1 cellular context compared by ENCODE assay signal in the genomic region with DNA sequence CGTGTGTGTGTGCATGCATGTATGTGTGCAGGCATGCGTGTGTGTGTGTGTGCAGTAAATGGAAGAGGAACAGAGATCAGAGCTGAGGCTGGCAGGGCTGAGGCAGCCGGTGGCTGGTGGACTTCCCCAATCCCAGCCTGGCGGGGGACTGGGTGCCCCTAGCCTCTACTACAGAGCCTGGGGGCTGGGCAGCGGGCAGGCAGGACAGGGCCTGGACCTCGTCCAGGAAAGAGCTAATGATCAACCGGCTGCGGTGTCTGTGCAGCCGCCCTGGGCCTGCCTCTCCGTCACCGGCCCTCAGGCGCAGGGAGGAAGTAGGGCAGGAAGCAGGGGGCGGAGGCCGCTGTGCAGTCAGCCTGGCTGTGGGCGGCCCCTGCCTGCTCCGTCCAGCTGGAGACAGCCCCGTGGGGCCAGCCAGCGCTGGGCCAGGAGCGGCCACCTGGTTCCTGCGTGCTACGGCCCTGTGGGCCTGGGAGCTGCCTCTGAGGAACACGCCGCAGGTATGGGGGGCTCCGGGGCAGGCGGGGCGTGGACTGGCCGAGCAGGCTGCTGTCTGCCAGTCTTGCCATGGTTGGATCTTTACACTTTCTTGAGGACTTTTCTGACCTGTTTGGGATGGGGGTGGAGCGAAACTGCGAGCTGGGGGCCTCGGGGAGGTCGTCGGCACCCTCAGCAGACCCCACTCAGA.
TF ChIP-seq lines count a peak whose summit lies in the region.

TSS of gene SH3TC1 (plus strand) at position 385 of the 688 bp plus-strand sequence. CDS start 5,905 bp downstream, outside the sequence.

TF ChIP-seq in HepG2, 621 proteins besides CTCF, POLR2A, EP300 and RAD21 (continued from another document and continues in another):
- TF ChIP-seq, protein P1, sequence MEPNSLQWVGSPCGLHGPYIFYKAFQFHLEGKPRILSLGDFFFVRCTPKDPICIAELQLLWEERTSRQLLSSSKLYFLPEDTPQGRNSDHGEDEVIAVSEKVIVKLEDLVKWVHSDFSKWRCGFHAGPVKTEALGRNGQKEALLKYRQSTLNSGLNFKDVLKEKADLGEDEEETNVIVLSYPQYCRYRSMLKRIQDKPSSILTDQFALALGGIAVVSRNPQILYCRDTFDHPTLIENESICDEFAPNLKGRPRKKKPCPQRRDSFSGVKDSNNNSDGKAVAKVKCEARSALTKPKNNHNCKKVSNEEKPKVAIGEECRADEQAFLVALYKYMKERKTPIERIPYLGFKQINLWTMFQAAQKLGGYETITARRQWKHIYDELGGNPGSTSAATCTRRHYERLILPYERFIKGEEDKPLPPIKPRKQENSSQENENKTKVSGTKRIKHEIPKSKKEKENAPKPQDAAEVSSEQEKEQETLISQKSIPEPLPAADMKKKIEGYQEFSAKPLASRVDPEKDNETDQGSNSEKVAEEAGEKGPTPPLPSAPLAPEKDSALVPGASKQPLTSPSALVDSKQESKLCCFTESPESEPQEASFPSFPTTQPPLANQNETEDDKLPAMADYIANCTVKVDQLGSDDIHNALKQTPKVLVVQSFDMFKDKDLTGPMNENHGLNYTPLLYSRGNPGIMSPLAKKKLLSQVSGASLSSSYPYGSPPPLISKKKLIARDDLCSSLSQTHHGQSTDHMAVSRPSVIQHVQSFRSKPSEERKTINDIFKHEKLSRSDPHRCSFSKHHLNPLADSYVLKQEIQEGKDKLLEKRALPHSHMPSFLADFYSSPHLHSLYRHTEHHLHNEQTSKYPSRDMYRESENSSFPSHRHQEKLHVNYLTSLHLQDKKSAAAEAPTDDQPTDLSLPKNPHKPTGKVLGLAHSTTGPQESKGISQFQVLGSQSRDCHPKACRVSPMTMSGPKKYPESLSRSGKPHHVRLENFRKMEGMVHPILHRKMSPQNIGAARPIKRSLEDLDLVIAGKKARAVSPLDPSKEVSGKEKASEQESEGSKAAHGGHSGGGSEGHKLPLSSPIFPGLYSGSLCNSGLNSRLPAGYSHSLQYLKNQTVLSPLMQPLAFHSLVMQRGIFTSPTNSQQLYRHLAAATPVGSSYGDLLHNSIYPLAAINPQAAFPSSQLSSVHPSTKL (CRISPR knock-in tag; IDR thresholded peaks at IDR 0.05) = peak; percentile 81
- TF ChIP-seq FOXA3 (CRISPR knock-in tag; IDR thresholded peaks at IDR 0.05) (peak; percentile 68), ZBTB1 (CRISPR knock-in tag; IDR thresholded peaks at IDR 0.05; ENCODE audit: borderline replicate concordance) (no peak), AHR (CRISPR knock-in tag; IDR thresholded peaks at IDR 0.05) (no peak; the same call in 1 of the 2 replicates), BATF2 (CRISPR knock-in tag; IDR thresholded peaks at IDR 0.05) (0 out of 2 replicates have a peak, but pooled peaks have one; percentile 5), RBM22 (optimal IDR thresholded peaks at IDR 0.05; ENCODE audit: low read length) (no peak), ZZZ3 (CRISPR knock-in tag; IDR thresholded peaks at IDR 0.05; ENCODE audit: borderline replicate concordance) (no peak), ZBTB8A (CRISPR knock-in tag; IDR thresholded peaks at IDR 0.05; ENCODE audit: borderline replicate concordance, low read depth) (no peak), REPIN1 (CRISPR knock-in tag; IDR thresholded peaks at IDR 0.05; ENCODE audit: borderline replicate concordance, low read depth) (no peak; the same call in 1 of the 2 replicates), PAF1 (CRISPR knock-in tag; IDR thresholded peaks at IDR 0.05) (no peak), PHF20 (CRISPR knock-in tag; IDR thresholded peaks at IDR 0.05) (peak; percentile 62), ZNF660 (CRISPR knock-in tag; IDR thresholded peaks at IDR 0.05; ENCODE audit: borderline replicate concordance, low read depth) (no peak), HOXA5 (CRISPR knock-in tag; IDR thresholded peaks at IDR 0.05) (peak; percentile 85), RFXANK (CRISPR knock-in tag; IDR thresholded peaks at IDR 0.05) (no peak), ZFP36L2 (CRISPR knock-in tag; IDR thresholded peaks at IDR 0.05) (no peak; the same call in 1 of the 2 replicates), HHEX (CRISPR knock-in tag; IDR thresholded peaks at IDR 0.05) (no peak), CEBPZ (IDR thresholded peaks at IDR 0.05; ENCODE audit: low read length) (no peak)
- TF ChIP-seq, protein P2, sequence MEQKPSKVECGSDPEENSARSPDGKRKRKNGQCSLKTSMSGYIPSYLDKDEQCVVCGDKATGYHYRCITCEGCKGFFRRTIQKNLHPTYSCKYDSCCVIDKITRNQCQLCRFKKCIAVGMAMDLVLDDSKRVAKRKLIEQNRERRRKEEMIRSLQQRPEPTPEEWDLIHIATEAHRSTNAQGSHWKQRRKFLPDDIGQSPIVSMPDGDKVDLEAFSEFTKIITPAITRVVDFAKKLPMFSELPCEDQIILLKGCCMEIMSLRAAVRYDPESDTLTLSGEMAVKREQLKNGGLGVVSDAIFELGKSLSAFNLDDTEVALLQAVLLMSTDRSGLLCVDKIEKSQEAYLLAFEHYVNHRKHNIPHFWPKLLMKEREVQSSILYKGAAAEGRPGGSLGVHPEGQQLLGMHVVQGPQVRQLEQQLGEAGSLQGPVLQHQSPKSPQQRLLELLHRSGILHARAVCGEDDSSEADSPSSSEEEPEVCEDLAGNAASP (CRISPR knock-in tag; IDR thresholded peaks at IDR 0.05; ENCODE audit: borderline replicate concordance) = peak; percentile 79; the same call in 1 of the 2 replicates
- TF ChIP-seq, protein P3, sequence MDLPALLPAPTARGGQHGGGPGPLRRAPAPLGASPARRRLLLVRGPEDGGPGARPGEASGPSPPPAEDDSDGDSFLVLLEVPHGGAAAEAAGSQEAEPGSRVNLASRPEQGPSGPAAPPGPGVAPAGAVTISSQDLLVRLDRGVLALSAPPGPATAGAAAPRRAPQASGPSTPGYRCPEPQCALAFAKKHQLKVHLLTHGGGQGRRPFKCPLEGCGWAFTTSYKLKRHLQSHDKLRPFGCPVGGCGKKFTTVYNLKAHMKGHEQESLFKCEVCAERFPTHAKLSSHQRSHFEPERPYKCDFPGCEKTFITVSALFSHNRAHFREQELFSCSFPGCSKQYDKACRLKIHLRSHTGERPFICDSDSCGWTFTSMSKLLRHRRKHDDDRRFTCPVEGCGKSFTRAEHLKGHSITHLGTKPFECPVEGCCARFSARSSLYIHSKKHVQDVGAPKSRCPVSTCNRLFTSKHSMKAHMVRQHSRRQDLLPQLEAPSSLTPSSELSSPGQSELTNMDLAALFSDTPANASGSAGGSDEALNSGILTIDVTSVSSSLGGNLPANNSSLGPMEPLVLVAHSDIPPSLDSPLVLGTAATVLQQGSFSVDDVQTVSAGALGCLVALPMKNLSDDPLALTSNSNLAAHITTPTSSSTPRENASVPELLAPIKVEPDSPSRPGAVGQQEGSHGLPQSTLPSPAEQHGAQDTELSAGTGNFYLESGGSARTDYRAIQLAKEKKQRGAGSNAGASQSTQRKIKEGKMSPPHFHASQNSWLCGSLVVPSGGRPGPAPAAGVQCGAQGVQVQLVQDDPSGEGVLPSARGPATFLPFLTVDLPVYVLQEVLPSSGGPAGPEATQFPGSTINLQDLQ (CRISPR knock-in tag; IDR thresholded peaks at IDR 0.05) = no peak
- TF ChIP-seq, protein P4, sequence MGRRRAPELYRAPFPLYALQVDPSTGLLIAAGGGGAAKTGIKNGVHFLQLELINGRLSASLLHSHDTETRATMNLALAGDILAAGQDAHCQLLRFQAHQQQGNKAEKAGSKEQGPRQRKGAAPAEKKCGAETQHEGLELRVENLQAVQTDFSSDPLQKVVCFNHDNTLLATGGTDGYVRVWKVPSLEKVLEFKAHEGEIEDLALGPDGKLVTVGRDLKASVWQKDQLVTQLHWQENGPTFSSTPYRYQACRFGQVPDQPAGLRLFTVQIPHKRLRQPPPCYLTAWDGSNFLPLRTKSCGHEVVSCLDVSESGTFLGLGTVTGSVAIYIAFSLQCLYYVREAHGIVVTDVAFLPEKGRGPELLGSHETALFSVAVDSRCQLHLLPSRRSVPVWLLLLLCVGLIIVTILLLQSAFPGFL (CRISPR knock-in tag; IDR thresholded peaks at IDR 0.05) = no peak
- TF ChIP-seq, protein P5, sequence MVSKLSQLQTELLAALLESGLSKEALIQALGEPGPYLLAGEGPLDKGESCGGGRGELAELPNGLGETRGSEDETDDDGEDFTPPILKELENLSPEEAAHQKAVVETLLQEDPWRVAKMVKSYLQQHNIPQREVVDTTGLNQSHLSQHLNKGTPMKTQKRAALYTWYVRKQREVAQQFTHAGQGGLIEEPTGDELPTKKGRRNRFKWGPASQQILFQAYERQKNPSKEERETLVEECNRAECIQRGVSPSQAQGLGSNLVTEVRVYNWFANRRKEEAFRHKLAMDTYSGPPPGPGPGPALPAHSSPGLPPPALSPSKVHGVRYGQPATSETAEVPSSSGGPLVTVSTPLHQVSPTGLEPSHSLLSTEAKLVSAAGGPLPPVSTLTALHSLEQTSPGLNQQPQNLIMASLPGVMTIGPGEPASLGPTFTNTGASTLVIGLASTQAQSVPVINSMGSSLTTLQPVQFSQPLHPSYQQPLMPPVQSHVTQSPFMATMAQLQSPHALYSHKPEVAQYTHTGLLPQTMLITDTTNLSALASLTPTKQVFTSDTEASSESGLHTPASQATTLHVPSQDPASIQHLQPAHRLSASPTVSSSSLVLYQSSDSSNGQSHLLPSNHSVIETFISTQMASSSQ (IDR thresholded peaks at IDR 0.05; ENCODE audit: low read depth) = peak; percentile 93
- TF ChIP-seq, protein P5 (CRISPR knock-in tag; IDR thresholded peaks at IDR 0.05; ENCODE audit: borderline replicate concordance) = peak; percentile 99
- TF ChIP-seq, protein P6, sequence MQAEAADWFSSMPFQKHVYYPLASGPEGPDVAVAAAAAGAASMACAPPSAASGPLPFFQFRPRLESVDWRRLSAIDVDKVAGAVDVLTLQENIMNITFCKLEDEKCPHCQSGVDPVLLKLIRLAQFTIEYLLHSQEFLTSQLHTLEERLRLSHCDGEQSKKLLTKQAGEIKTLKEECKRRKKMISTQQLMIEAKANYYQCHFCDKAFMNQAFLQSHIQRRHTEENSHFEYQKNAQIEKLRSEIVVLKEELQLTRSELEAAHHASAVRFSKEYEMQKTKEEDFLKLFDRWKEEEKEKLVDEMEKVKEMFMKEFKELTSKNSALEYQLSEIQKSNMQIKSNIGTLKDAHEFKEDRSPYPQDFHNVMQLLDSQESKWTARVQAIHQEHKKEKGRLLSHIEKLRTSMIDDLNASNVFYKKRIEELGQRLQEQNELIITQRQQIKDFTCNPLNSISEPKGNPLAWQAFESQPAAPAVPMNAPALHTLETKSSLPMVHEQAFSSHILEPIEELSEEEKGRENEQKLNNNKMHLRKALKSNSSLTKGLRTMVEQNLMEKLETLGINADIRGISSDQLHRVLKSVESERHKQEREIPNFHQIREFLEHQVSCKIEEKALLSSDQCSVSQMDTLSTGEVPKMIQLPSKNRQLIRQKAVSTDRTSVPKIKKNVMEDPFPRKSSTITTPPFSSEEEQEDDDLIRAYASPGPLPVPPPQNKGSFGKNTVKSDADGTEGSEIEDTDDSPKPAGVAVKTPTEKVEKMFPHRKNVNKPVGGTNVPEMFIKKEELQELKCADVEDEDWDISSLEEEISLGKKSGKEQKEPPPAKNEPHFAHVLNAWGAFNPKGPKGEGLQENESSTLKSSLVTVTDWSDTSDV (CRISPR knock-in tag; IDR thresholded peaks at IDR 0.05) = no peak
- TF ChIP-seq, protein P7, sequence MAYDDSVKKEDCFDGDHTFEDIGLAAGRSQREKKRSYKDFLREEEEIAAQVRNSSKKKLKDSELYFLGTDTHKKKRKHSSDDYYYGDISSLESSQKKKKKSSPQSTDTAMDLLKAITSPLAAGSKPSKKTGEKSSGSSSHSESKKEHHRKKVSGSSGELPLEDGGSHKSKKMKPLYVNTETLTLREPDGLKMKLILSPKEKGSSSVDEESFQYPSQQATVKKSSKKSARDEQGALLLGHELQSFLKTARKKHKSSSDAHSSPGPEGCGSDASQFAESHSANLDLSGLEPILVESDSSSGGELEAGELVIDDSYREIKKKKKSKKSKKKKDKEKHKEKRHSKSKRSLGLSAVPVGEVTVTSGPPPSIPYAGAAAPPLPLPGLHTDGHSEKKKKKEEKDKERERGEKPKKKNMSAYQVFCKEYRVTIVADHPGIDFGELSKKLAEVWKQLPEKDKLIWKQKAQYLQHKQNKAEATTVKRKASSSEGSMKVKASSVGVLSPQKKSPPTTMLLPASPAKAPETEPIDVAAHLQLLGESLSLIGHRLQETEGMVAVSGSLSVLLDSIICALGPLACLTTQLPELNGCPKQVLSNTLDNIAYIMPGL (CRISPR knock-in tag; IDR thresholded peaks at IDR 0.05; ENCODE audit: borderline replicate concordance in 1 of 2, low read depth in 1 of 2) = peak; percentile 71 to 84; a peak in 2 of 4 replicates
